ENCODE assay signal across 23 cellular contexts in the genomic region with DNA sequence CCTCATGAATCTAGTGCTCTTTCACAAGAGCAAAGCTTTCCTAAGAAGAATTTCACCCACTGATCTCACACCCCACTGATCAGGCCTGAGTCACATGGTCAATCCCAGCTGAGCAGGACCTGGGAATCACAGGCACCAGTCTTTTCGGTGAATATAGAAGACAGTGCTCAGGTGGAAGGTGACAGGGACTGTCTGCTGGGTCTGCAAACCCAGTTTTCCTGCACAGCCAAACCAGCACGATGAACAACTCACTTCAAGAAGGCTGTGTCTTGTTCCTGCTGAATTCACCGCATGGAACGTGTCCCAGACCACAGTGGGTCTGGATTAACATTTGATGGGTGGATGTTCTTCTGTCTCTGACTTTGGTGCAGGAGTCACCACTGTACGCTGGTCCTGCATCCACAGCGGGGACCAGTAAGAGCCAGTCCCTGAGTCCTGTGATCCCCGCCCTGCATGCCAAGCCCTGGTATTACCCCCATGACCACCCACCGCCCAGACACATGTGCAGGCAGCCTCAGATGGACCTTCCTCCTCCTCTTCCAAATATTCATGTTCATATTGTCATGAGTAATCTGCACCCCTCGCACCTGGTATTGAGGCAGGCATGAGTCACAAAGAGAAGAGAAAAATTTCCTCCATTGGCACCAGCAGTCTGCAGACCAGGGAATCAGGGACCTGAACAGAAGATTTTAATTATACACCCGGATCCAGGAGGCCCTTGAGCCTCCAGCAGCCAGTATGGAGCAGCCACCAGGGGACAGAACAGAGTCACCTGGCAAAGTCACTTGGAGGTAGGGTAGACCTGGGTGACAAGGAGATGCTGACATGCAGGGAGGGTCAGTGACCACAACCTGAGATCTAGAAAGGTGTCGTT. TPM values are rescaled to one million over a fixed set of nuclear protein-coding genes. Genes with fewer than 3 reads are reported as not detected.
DNase-seq lines count a peak whose midpoint lies in the region; ATAC-seq, FAIRE-seq and TF ChIP-seq lines count a peak whose summit lies in the region.
"Had no signal": no experiment of that assay in that cellular context is flagged by ENCODE, and none has a peak within 500 bp of the region (broad histone marks: within the 10 kb centered on the region; RNA-seq: fewer than 3 reads in every experiment).

No MANE protein-coding gene starts in this region.

- peak in 1 of 3 donors; percentile 10 for DNase-seq in CD4-positive, CD25-positive, alpha-beta regulatory T cell
- DNase-seq in GM12891 (ENCODE audit: insufficient read length, low spot score) (no peak), neural progenitor cell (ENCODE audit: low spot score) (no peak), COLO668 (lab: John Stamatoyannopoulos, UW; ENCODE audit: unreplicated experiment) (no peak), ovary (no peak)
- no peak for DNase-seq in naive thymus-derived CD8-positive, alpha-beta T cell
- DNase-seq: activated CD4-positive, alpha-beta T cell treated with anti-CD3 and anti-CD28 coated beads for 1 hour; activated T-cell treated with anti-CD3 and anti-CD28 coated beads, Interleukin-2, amount 50 U/mL, for 72 hours; amygdala; MG63; NCI-H2081; NCI-H526; RPMI8226; upper lobe of right lung had no signal

- H3K4me1 ChIP-seq in CD4-positive, CD25-positive, alpha-beta regulatory T cell (ENCODE audit: control insufficient read depth, insufficient read depth, low read length, poor library complexity, severe bottlenecking): no peaks in the 10 kb centered on the region
- H3K4me1 ChIP-seq in neural progenitor cell (no peaks in the 10 kb centered on the region), ovary (ENCODE audit: insufficient read depth) (no peaks in the 10 kb centered on the region)
- H3K4me1 ChIP-seq: upper lobe of right lung had no signal

- H2AFZ ChIP-seq in SU-DHL-6 (ENCODE audit: low read depth, low read length, severe bottlenecking) (no peak overlapping the region), neural progenitor cell (replicated peaks) (no peak overlapping the region)

- peaks cover 0 to 3% (median under 1%) of the 10 kb centered on the region in 4 donors for H3K4me1 Mint-ChIP-seq in CD4-positive, CD25-positive, alpha-beta regulatory T cell
- no peaks in the 10 kb centered on the region for H3K4me1 Mint-ChIP-seq in neural progenitor cell
- peaks cover 2 to 46% (median 5%) of the 10 kb centered on the region in 4 donors for H3K4me1 Mint-ChIP-seq in naive thymus-derived CD8-positive, alpha-beta T cell

- H3K9me3 ChIP-seq in CD4-positive, CD25-positive, alpha-beta regulatory T cell (ENCODE audit: control insufficient read depth in 2 of 2, low read length in 2 of 2): peaks cover 7 to 10% of the 10 kb centered on the region in 2 experiments
- 0 out of 2 replicates have a peak, but pooled peaks cover 5% of the 10 kb centered on the region for H3K9me3 ChIP-seq in SU-DHL-6 (ENCODE audit: insufficient read depth, low read length)
- no peaks in the 10 kb centered on the region for H3K9me3 ChIP-seq in neural progenitor cell (ENCODE audit: low read depth)
- H3K9me3 ChIP-seq in ovary: no peaks in the 10 kb centered on the region
- H3K9me3 ChIP-seq: neutrophil had no signal

- H3K27ac Mint-ChIP-seq in CD4-positive, CD25-positive, alpha-beta regulatory T cell: peak overlapping the region in 2 of 3 donors; percentile 5 to 60
- H3K27ac Mint-ChIP-seq in neural progenitor cell: no peak overlapping the region
- H3K27ac Mint-ChIP-seq in naive thymus-derived CD8-positive, alpha-beta T cell: no peak overlapping the region
- H3K27ac Mint-ChIP-seq: activated T-cell treated with anti-CD3 and anti-CD28 coated beads, Interleukin-2, amount 50 U/mL, for 72 hours; stimulated activated memory B cell treated with anti-CD40 and anti-IgM and Interleukin-4, amounts not matched to agents 10 μg/mL and 1 μg/mL and 100 μg/mL, for 72 hours; T-helper 1 cell treated with Interleukin-12 subunit alpha and Interleukin-12 subunit beta and Interleukin-4 antibody, amounts not matched to agents 30 μg/mL and 1 μg/mL, for 36 hours had no signal

- no peak overlapping the region for H3K4me3 Mint-ChIP-seq in CD4-positive, CD25-positive, alpha-beta regulatory T cell
- no peak overlapping the region for H3K4me3 Mint-ChIP-seq in neural progenitor cell
- H3K4me3 Mint-ChIP-seq in naive thymus-derived CD8-positive, alpha-beta T cell: no peak overlapping the region
- H3K4me3 Mint-ChIP-seq: activated T-cell treated with anti-CD3 and anti-CD28 coated beads, Interleukin-2, amount 50 U/mL, for 72 hours; CD14-positive monocyte; stimulated activated memory B cell treated with anti-CD40 and anti-IgM and Interleukin-4, amounts not matched to agents 10 μg/mL and 1 μg/mL and 100 μg/mL, for 72 hours; T-helper 1 cell treated with Interleukin-12 subunit alpha and Interleukin-12 subunit beta and Interleukin-4 antibody, amounts not matched to agents 30 μg/mL and 1 μg/mL, for 36 hours had no signal

- H3K79me2 ChIP-seq in SU-DHL-6 (ENCODE audit: insufficient read depth, low read length): no peaks in the 10 kb centered on the region
- no peaks in the 10 kb centered on the region for H3K79me2 ChIP-seq in neural progenitor cell (ENCODE audit: low read depth)

- no peak for TF ChIP-seq EP300 in ovary (IDR thresholded peaks at IDR 0.05)

- peak; percentile 79 for FAIRE-seq in GM12891 (lab: Jason Lieb, UNC)
- FAIRE-seq: endothelial cell of umbilical vein, islet of Langerhans had no signal

- peaks cover 12% of the 10 kb centered on the region for H3K27me3 Mint-ChIP-seq in CD4-positive, CD25-positive, alpha-beta regulatory T cell
- H3K27me3 Mint-ChIP-seq in neural progenitor cell (ENCODE audit: insufficient read depth, low read depth): peaks cover 12% of the 10 kb centered on the region
- H3K27me3 Mint-ChIP-seq in naive thymus-derived CD8-positive, alpha-beta T cell: no peaks in the 10 kb centered on the region

- POLR2A ChIA-PET in naive thymus-derived CD8-positive, alpha-beta T cell (lab: Charles Lee): interaction anchor here (2.1 to 2.3 kb wide), 2 partner anchors 69 to 71 kb away, joined by 5 to 16 read pairs; no protein-coding TSS in a partner anchor

- H3K9me3 Mint-ChIP-seq in CD4-positive, CD25-positive, alpha-beta regulatory T cell: peaks cover 0 to 5% (median 0%) of the 10 kb centered on the region in 7 donors
- H3K9me3 Mint-ChIP-seq in neural progenitor cell: peaks cover 2% of the 10 kb centered on the region
- H3K9me3 Mint-ChIP-seq in naive thymus-derived CD8-positive, alpha-beta T cell: peaks cover 0 to 8% (median 4%) of the 10 kb centered on the region in 9 donors
- H3K9me3 Mint-ChIP-seq: stimulated activated memory B cell treated with anti-CD40 and anti-IgM and Interleukin-4, amounts not matched to agents 10 μg/mL and 1 μg/mL and 100 μg/mL, for 72 hours; T-helper 1 cell treated with Interleukin-12 subunit alpha and Interleukin-12 subunit beta and Interleukin-4 antibody, amounts not matched to agents 30 μg/mL and 1 μg/mL, for 36 hours had no signal

- H3K36me3 Mint-ChIP-seq in CD4-positive, CD25-positive, alpha-beta regulatory T cell: peaks cover 4% of the 10 kb centered on the region
- H3K36me3 Mint-ChIP-seq in neural progenitor cell: no peaks in the 10 kb centered on the region
- peaks cover 0 to 4% (median 0%) of the 10 kb centered on the region in 3 donors for H3K36me3 Mint-ChIP-seq in naive thymus-derived CD8-positive, alpha-beta T cell
- H3K36me3 Mint-ChIP-seq: CD14-positive monocyte; stimulated activated memory B cell treated with anti-CD40 and anti-IgM and Interleukin-4, amounts not matched to agents 10 μg/mL and 1 μg/mL and 100 μg/mL, for 72 hours had no signal

- H4K20me1 ChIP-seq in SU-DHL-6 (ENCODE audit: low read depth, low read length) (no peaks in the 10 kb centered on the region), neural progenitor cell (ENCODE audit: low read depth) (no peaks in the 10 kb centered on the region)

- peaks cover 73% of the 10 kb centered on the region for H3F3A ChIP-seq in SU-DHL-6 (ENCODE audit: insufficient read depth)
- H3F3A ChIP-seq in neural progenitor cell (ENCODE audit: low read depth): no peaks in the 10 kb centered on the region

- peak; percentile 53 for TF ChIP-seq CTCF in SU-DHL-6 (IDR thresholded peaks at IDR 0.05; ENCODE audit: insufficient read depth, low read length, poor library complexity, severe bottlenecking)
- peak; percentile 6 for TF ChIP-seq CTCF in neural progenitor cell (IDR thresholded peaks at IDR 0.05)
- no peak for TF ChIP-seq CTCF in ovary (IDR thresholded peaks at IDR 0.05)

- no peaks in the 10 kb centered on the region for H3K27me3 ChIP-seq in CD4-positive, CD25-positive, alpha-beta regulatory T cell (ENCODE audit: control insufficient read depth, insufficient read depth, low read length)
- no peaks in the 10 kb centered on the region for H3K27me3 ChIP-seq in SU-DHL-6 (ENCODE audit: low read length)
- H3K27me3 ChIP-seq in neural progenitor cell: peaks cover 71% of the 10 kb centered on the region
- no peaks in the 10 kb centered on the region for H3K27me3 ChIP-seq in ovary
- H3K27me3 ChIP-seq: MG63, neutrophil had no signal

- TF ChIP-seq POLR2A in GM12891 (IDR thresholded peaks at IDR 0.05; ENCODE audit: low read depth, low read length): no peak
- TF ChIP-seq POLR2A in ovary (IDR thresholded peaks at IDR 0.05): no peak

- 81 to 87% (median 81%) methylated on average over 11 of the region's 11 CpGs for WGBS in ovary, 3 donors

- no peaks in the 10 kb centered on the region for H3K9me2 ChIP-seq in SU-DHL-6 (replicated peaks; ENCODE audit: insufficient read depth, low read length)

- H3K27ac ChIP-seq in CD4-positive, CD25-positive, alpha-beta regulatory T cell (ENCODE audit: insufficient read depth, low read length, poor library complexity, severe bottlenecking): no peak overlapping the region
- peak overlapping the region; percentile 98 for H3K27ac ChIP-seq in SU-DHL-6 (ENCODE audit: low read depth, low read length)
- H3K27ac ChIP-seq in neural progenitor cell: no peak overlapping the region
- no peak overlapping the region for H3K27ac ChIP-seq in ovary
- H3K27ac ChIP-seq: neutrophil, upper lobe of right lung had no signal

- H3K4me2 ChIP-seq in SU-DHL-6 (ENCODE audit: low read depth, low read length, poor library complexity, severe bottlenecking) (peak overlapping the region; percentile 65), neural progenitor cell (no peak overlapping the region)

- no peak overlapping the region for H3K4me3 ChIP-seq in CD4-positive, CD25-positive, alpha-beta regulatory T cell (ENCODE audit: low read depth, low read length)
- H3K4me3 ChIP-seq in SU-DHL-6 (ENCODE audit: insufficient read depth, low read length, poor library complexity, severe bottlenecking) (no peak overlapping the region), neural progenitor cell (no peak overlapping the region), ovary (no peak overlapping the region)
- H3K4me3 ChIP-seq: MG63, upper lobe of right lung had no signal

- no peak for ATAC-seq in CD4-positive, CD25-positive, alpha-beta regulatory T cell (ENCODE audit: low read depth in 2 of 2)
- ATAC-seq in naive thymus-derived CD8-positive, alpha-beta T cell: no peak
- ATAC-seq: activated T-cell treated with anti-CD3 and anti-CD28 coated beads, Interleukin-2, amount 50 U/mL, for 72 hours; stimulated activated memory B cell treated with anti-CD40 and anti-IgM and Interleukin-4, amounts not matched to agents 10 μg/mL and 1 μg/mL and 100 μg/mL, for 72 hours; upper lobe of right lung had no signal

- peak overlapping the region; percentile 66 for H3K9ac ChIP-seq in SU-DHL-6 (ENCODE audit: low read length)
- no peak overlapping the region for H3K9ac ChIP-seq in neural progenitor cell

- intact Hi-C loops in ovary (cut with DNase I): no loop called here

- H3K36me3 ChIP-seq in CD4-positive, CD25-positive, alpha-beta regulatory T cell (ENCODE audit: control insufficient read depth, insufficient read depth, low read length): no peaks in the 10 kb centered on the region
- 0 out of 2 replicates have a peak, but pooled peaks cover 5% of the 10 kb centered on the region for H3K36me3 ChIP-seq in SU-DHL-6 (ENCODE audit: low read length)
- H3K36me3 ChIP-seq in neural progenitor cell: no peaks in the 10 kb centered on the region
- no peaks in the 10 kb centered on the region for H3K36me3 ChIP-seq in ovary
- H3K36me3 ChIP-seq: MG63, neutrophil, upper lobe of right lung had no signal

RNA-seq across cellular contexts. Expression of a gene that starts 8.6 kb away (rescaled TPM):
- 0.39 TPM for total RNA-seq in CD4-positive, CD25-positive, alpha-beta regulatory T cell
- 1 to 10 TPM in 1 of 4 donors, under 1 TPM in 1, not detected in 2; 0.27 to 1.4 TPM for polyA plus RNA-seq in CD4-positive, CD25-positive, alpha-beta regulatory T cell
- polyA plus RNA-seq in GM12891 (2012; ENCODE audit: low read depth, missing spikeins): 28.1 TPM
- total RNA-seq in neural progenitor cell (ENCODE audit: low replicate concordance) (not detected in 2 replicates), ovary (1 to 10 TPM in 3 of 7 donors, under 1 TPM in 3, not detected in 1; 0.40 to 9.8 (median 1.0) TPM)
- total RNA-seq in naive thymus-derived CD8-positive, alpha-beta T cell: 1 to 10 TPM; 1.6 to 2.4 TPM
- under 1 TPM in 2 of 3 donors, not detected in 1; 0.27 to 0.33 TPM for polyA plus RNA-seq in naive thymus-derived CD8-positive, alpha-beta T cell
- 1 to 10 TPM; 1.7 to 9.4 TPM for polyA plus RNA-seq in ovary
- total RNA-seq: activated T-cell treated with anti-CD3 and anti-CD28 coated beads, Interleukin-2, amount 50 U/mL, for 72 hours; chondrocyte; Daoy; endothelial cell of umbilical vein had no signal
- polyA plus RNA-seq: endothelial cell of umbilical vein had no signal

Comparison
In these comparisons a context has a peak if more than half of its experiments do, and no peak if none do; other contexts are left out.
1. H3K27ac Mint-ChIP-seq: peak in CD4-positive, CD25-positive, alpha-beta regulatory T cell (2 of 3); none in neural progenitor cell (single experiment) and naive thymus-derived CD8-positive, alpha-beta T cell (0 of 10).
2. CTCF ChIP-seq: peak in SU-DHL-6 (single experiment) and neural progenitor cell (single experiment); none in ovary (0 of 3).